In the genomic region with DNA sequence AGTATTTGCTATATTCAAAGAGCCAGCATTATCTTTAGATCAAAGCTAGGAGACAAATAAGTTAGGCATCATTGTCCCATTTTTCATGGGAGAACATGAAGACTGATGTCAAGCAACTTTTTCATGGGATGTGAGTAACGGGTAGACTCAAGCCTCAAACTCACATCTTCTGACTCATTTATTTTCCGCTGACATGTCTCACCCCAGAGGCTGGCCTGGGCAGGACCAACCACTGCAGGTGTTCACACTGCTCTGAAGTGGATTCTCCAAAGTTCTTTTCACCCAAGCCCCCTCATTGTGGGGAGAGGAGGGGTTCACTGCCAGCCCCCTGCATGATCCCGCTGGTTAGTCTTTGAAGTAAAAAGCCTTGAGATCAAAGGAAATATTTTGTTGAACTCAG, we compare ENCODE assay signal across 22 cellular contexts. TPM values are rescaled to one million over a fixed set of nuclear protein-coding genes. Genes with fewer than 3 reads are reported as not detected.
A peak's percentile ranks its signal among the peaks of the same experiment; 100 is the strongest.
DNase-seq lines count a peak whose midpoint lies in the region; ATAC-seq, FAIRE-seq and TF ChIP-seq lines count a peak whose summit lies in the region.
"Had no signal": no experiment of that assay in that cellular context is flagged by ENCODE, and none has a peak within 500 bp of the region (broad histone marks: within the 10 kb centered on the region; RNA-seq: fewer than 3 reads in every experiment).

No MANE protein-coding gene starts in this region.

- H2AFZ ChIP-seq in mammary epithelial cell (ENCODE audit: low read depth, low read length) (no peak overlapping the region), smooth muscle cell (ENCODE audit: low read depth) (no peak overlapping the region), PC-9 (no peak overlapping the region)

- no peaks in the 10 kb centered on the region for H3K36me3 ChIP-seq in mammary epithelial cell (ENCODE audit: insufficient read depth, low read length)
- H3K36me3 ChIP-seq in breast epithelium = no peaks in the 10 kb centered on the region
- no peaks in the 10 kb centered on the region for H3K36me3 ChIP-seq in MG63
- H3K36me3 ChIP-seq in bronchial epithelial cell (ENCODE audit: control insufficient read depth, insufficient read depth, low read length) = no peaks in the 10 kb centered on the region
- no peaks in the 10 kb centered on the region for H3K36me3 ChIP-seq in smooth muscle cell (ENCODE audit: low read depth)
- H3K36me3 ChIP-seq in PC-9 (ENCODE audit: low read depth) = no peaks in the 10 kb centered on the region
- H3K36me3 ChIP-seq: right atrium auricular region had no signal

- H3K79me2 ChIP-seq in mammary epithelial cell (ENCODE audit: insufficient read depth, low read length) (no peaks in the 10 kb centered on the region), smooth muscle cell (ENCODE audit: low read depth) (no peaks in the 10 kb centered on the region), PC-9 (ENCODE audit: low read depth) (no peaks in the 10 kb centered on the region)

- H3F3A ChIP-seq in smooth muscle cell (ENCODE audit: low read depth) (peaks cover 45% of the 10 kb centered on the region), PC-9 (ENCODE audit: insufficient read depth, low read depth) (peaks cover 8% of the 10 kb centered on the region)

- no peak for TF ChIP-seq POLR2A in breast epithelium (IDR thresholded peaks at IDR 0.05)

- H4K20me1 ChIP-seq in mammary epithelial cell (ENCODE audit: insufficient read depth, low read length) (no peaks in the 10 kb centered on the region), smooth muscle cell (ENCODE audit: low read depth) (no peaks in the 10 kb centered on the region), PC-9 (ENCODE audit: insufficient read depth) (no peaks in the 10 kb centered on the region)

- no peak overlapping the region for H3K4me2 ChIP-seq in mammary epithelial cell (ENCODE audit: insufficient read depth, low read depth, low read length)
- no peak overlapping the region for H3K4me2 ChIP-seq in smooth muscle cell
- no peak overlapping the region for H3K4me2 ChIP-seq in PC-9

- H3K4me3 ChIP-seq in mammary epithelial cell (replicated peaks in 1 of 3; ENCODE audit: insufficient read depth in 1 of 3, low read depth in 2 of 3, low read length in 3 of 3) (no peak overlapping the region), breast epithelium (no peak overlapping the region), MG63 (no peak overlapping the region), bronchial epithelial cell (ENCODE audit: low read depth, low read length) (no peak overlapping the region), smooth muscle cell (no peak overlapping the region), PC-9 (no peak overlapping the region)
- H3K4me3 ChIP-seq: K562, right atrium auricular region had no signal

- TF ChIP-seq CTCF in mammary epithelial cell (conservative IDR thresholded peaks at IDR 0.05 in 1 of 2, IDR thresholded peaks at IDR 0.05 in 1 of 2; ENCODE audit: extremely low read depth in 1 of 2, insufficient read depth in 1 of 2, low read depth in 1 of 2, low read length in 2 of 2) (no peak), breast epithelium (IDR thresholded peaks at IDR 0.05) (no peak), bronchial epithelial cell (IDR thresholded peaks at IDR 0.05; ENCODE audit: insufficient read depth, low read length, severe bottlenecking) (no peak), smooth muscle cell (IDR thresholded peaks at IDR 0.05; ENCODE audit: borderline replicate concordance, insufficient read depth, poor library complexity, severe bottlenecking) (no peak), PC-9 (conservative IDR thresholded peaks at IDR 0.05) (no peak)

- CTCF ChIA-PET in mammary epithelial cell (lab: Charles Lee; ENCODE audit: low non-redundant PET) = no interaction called here
- CTCF ChIA-PET in PC-9 (lab: Charles Lee) = no interaction called here

- WGBS in mammary epithelial cell (ENCODE audit: low coverage, missing lambda C conversion rate) = 27% methylated on average over 3 of the region's 3 CpGs
- WGBS in smooth muscle cell (ENCODE audit: low lambda C conversion rate) = 60% methylated on average over 3 of the region's 3 CpGs

- H3K9me3 ChIP-seq in mammary epithelial cell (replicated peaks; ENCODE audit: insufficient read depth, low read length) (no peaks in the 10 kb centered on the region), breast epithelium (no peaks in the 10 kb centered on the region), MG63 (no peaks in the 10 kb centered on the region), smooth muscle cell (replicated peaks; ENCODE audit: low read depth) (no peaks in the 10 kb centered on the region), PC-9 (ENCODE audit: insufficient read depth, low read depth) (no peaks in the 10 kb centered on the region)
- H3K9me3 ChIP-seq: right atrium auricular region had no signal

- BruUV-seq in mammary epithelial cell (replicated peaks; lab: Mats Ljungman, UMichigan) = no TSS peak
- no TSS peak for BruUV-seq in PC-9 (replicated peaks; lab: Mats Ljungman, UMichigan)

- intact Hi-C loops in mammary epithelial cell (cut with micrococcal nuclease) = loop anchor here (5.0 kb wide), 1 partner anchor 270 kb away; no protein-coding TSS in a partner anchor
- intact Hi-C loops in breast epithelium (cut with DNase I; ENCODE audit: low total_unique reads) = no loop called here
- intact Hi-C loops in PC-9 (cut with micrococcal nuclease; ENCODE audit: unreplicated experiment) = loop anchor here (10.0 kb wide), 1 partner anchor 168 kb away; no protein-coding TSS in a partner anchor

- POLR2A ChIA-PET in PC-9 (lab: Charles Lee; ENCODE audit: unreplicated experiment) = no interaction called here

- dilution Hi-C loops in mammary epithelial cell (cut with HindIII; ENCODE audit: low sequenced_read_pairs) = no loop called here

- no peaks in the 10 kb centered on the region for H3K9me2 ChIP-seq in PC-9 (ENCODE audit: insufficient read depth)

- H3K9ac ChIP-seq in mammary epithelial cell (ENCODE audit: insufficient read depth, low read length) = no peak overlapping the region
- H3K9ac ChIP-seq in smooth muscle cell (ENCODE audit: low read depth) = peak overlapping the region; percentile 48

- in situ Hi-C loops in mammary epithelial cell (cut with MboI; ENCODE audit: low sequenced_read_pairs in 2 of 2) = loop anchor here (10.0 to 25.0 kb wide), 5 partner anchors 248 to 720 kb away; a partner anchor contains a TSS

- H3K4me1 ChIP-seq in mammary epithelial cell (ENCODE audit: insufficient read depth, low read length) (peaks cover 46% of the 10 kb centered on the region), breast epithelium (peaks cover 0 to 7% of the 10 kb centered on the region in 2 donors), smooth muscle cell (ENCODE audit: low read depth) (peaks cover 8% of the 10 kb centered on the region), PC-9 (replicated peaks; ENCODE audit: insufficient read depth) (peaks cover 6% of the 10 kb centered on the region; the same call in 1 of the 2 replicates)
- H3K4me1 ChIP-seq: right atrium auricular region had no signal

- DNase-seq in mammary epithelial cell = peak; percentile 85
- DNase-seq in breast epithelium (ENCODE audit: low spot score in 2 of 2) = no peak
- DNase-seq in MG63 = peak; percentile 77
- DNase-seq in bronchial epithelial cell (ENCODE audit: low read depth) = peak; percentile 92
- DNase-seq in smooth muscle cell (lab: John Stamatoyannopoulos, UW; ENCODE audit: unreplicated experiment) = no peak
- no peak for DNase-seq in DMS53 treated with DMSO at 0.1 percent for 48 hours (lab: John Stamatoyannopoulos, UW; ENCODE audit: unreplicated experiment)
- no peak for DNase-seq in PC-9
- DNase-seq: activated naive CD4-positive, alpha-beta T cell treated with anti-CD3 and anti-CD28 coated beads, Interleukin-2, amount 10 ng/mL, durations not matched to agents 7 days and 5 days; AML-193; glutamatergic neuron; NCI-H1092; NCI-H2029 treated with DMSO at 0.1 percent for 48 hours; NCI-H510A treated with DMSO at 0.1 percent for 48 hours; occipital lobe; Right ventricle myocardium superior had no signal

- ATAC-seq in activated CD4-positive, CD25-positive, alpha-beta regulatory T cell treated with anti-CD3 and anti-CD28 coated beads, Interleukin-2, amount 50 U/mL, for 24 hours = no peak
- ATAC-seq: HCT116, K562, WTC11 had no signal

- H3K27me3 ChIP-seq in mammary epithelial cell (ENCODE audit: insufficient read depth, low read length) = no peaks in the 10 kb centered on the region
- H3K27me3 ChIP-seq in breast epithelium = no peaks in the 10 kb centered on the region
- H3K27me3 ChIP-seq in MG63 = no peaks in the 10 kb centered on the region
- no peaks in the 10 kb centered on the region for H3K27me3 ChIP-seq in bronchial epithelial cell (ENCODE audit: control insufficient read depth, insufficient read depth, low read length)
- H3K27me3 ChIP-seq in smooth muscle cell (ENCODE audit: low read depth) = no peaks in the 10 kb centered on the region
- H3K27me3 ChIP-seq in PC-9 (ENCODE audit: insufficient read depth, low read depth) = no peaks in the 10 kb centered on the region
- H3K27me3 ChIP-seq: right atrium auricular region had no signal

- no peak overlapping the region for H3K27ac ChIP-seq in mammary epithelial cell (ENCODE audit: insufficient read depth, low read depth, low read length)
- H3K27ac ChIP-seq in breast epithelium = no peak overlapping the region
- peak overlapping the region; percentile 98 for H3K27ac ChIP-seq in smooth muscle cell (ENCODE audit: low read depth)
- H3K27ac ChIP-seq in PC-9 = no peak overlapping the region
- H3K27ac ChIP-seq: HL-60, right atrium auricular region had no signal

- no peak for FAIRE-seq in bronchial epithelial cell (lab: Jason Lieb, UNC)
- FAIRE-seq: K562 had no signal

RNA-seq across cellular contexts. Expression of a gene that starts 34.9 kb away (rescaled TPM):
- total RNA-seq in mammary epithelial cell = 10 to 100 TPM; 27.0 to 76.6 TPM
- 60.4 TPM for polyA plus RNA-seq in mammary epithelial cell
- polyA minus RNA-seq in mammary epithelial cell = 15.7 TPM
- total RNA-seq in breast epithelium = 10 to 100 TPM; 19.9 to 50.1 (median 34.9) TPM
- total RNA-seq in MG63 (2014; rRNA removed; shearing (Covaris generic); ENCODE audit: low replicate concordance) = 543 and 644 TPM in 2 replicates
- total RNA-seq in bronchial epithelial cell = 78.7 and 80.4 TPM in 2 replicates
- total RNA-seq in smooth muscle cell = 194 and 196 TPM in 2 replicates
- polyA plus RNA-seq in smooth muscle cell = 292 and 304 TPM in 2 replicates
- total RNA-seq in PC-9 (2021) = not detected in 2 replicates
- total RNA-seq: G401 had no signal
- polyA plus RNA-seq: K562 had no signal

Comparison
In these comparisons a context has a peak if more than half of its experiments do, and no peak if none do; other contexts are left out.
1. DNase-seq: peak in mammary epithelial cell (single experiment), MG63 (single experiment) and bronchial epithelial cell (single experiment); none in breast epithelium (0 of 2), smooth muscle cell (single experiment), DMS53 treated with DMSO at 0.1 percent for 48 hours (single experiment) and PC-9 (0 of 2).
2. RNA of a gene that starts 34.9 kb away (total RNA-seq): 543 to 644 TPM in MG63, 194 to 196 TPM in smooth muscle cell, 78.7 to 80.4 TPM in bronchial epithelial cell, 27.0 to 76.6 TPM in mammary epithelial cell and 19.9 to 50.1 TPM in breast epithelium; not detected in PC-9; every median in the first group is over 10 times any median in the second.